2 cellular contexts compared by ENCODE assay signal in genomic region chr7:50508471-50508943, GRCh38.
TF ChIP-seq lines count a peak whose summit lies in the region.

No MANE protein-coding gene starts in this region.

TF ChIP-seq in GM23338, 12 proteins besides CTCF, POLR2A, EP300 and RAD21:
- TF ChIP-seq JUNB (IDR thresholded peaks at IDR 0.05; ENCODE audit: unreplicated experiment) (no peak), CREB1 (CRISPR knock-in tag; IDR thresholded peaks at IDR 0.05; ENCODE audit: low read depth) (no peak), ZNF331 (CRISPR knock-in tag; IDR thresholded peaks at IDR 0.05; ENCODE audit: low read depth) (no peak), EZH2 (IDR thresholded peaks at IDR 0.05; ENCODE audit: low read depth, unreplicated experiment) (no peak), POLR2AphosphoS5 (IDR thresholded peaks at IDR 0.05; ENCODE audit: low read depth) (no peak), NANOG (IDR thresholded peaks at IDR 0.05; ENCODE audit: borderline replicate concordance) (no peak), ZNF114 (CRISPR knock-in tag; IDR thresholded peaks at IDR 0.05) (no peak), STAT1 (IDR thresholded peaks at IDR 0.05; ENCODE audit: unreplicated experiment) (no peak), REST (IDR thresholded peaks at IDR 0.05; ENCODE audit: unreplicated experiment) (no peak), EZH2phosphoT487 (IDR thresholded peaks at IDR 0.05; ENCODE audit: unreplicated experiment) (no peak)
- TF ChIP-seq, protein P1, sequence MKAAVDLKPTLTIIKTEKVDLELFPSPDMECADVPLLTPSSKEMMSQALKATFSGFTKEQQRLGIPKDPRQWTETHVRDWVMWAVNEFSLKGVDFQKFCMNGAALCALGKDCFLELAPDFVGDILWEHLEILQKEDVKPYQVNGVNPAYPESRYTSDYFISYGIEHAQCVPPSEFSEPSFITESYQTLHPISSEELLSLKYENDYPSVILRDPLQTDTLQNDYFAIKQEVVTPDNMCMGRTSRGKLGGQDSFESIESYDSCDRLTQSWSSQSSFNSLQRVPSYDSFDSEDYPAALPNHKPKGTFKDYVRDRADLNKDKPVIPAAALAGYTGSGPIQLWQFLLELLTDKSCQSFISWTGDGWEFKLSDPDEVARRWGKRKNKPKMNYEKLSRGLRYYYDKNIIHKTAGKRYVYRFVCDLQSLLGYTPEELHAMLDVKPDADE (IDR thresholded peaks at IDR 0.05): no peak
- TF ChIP-seq, protein P2, sequence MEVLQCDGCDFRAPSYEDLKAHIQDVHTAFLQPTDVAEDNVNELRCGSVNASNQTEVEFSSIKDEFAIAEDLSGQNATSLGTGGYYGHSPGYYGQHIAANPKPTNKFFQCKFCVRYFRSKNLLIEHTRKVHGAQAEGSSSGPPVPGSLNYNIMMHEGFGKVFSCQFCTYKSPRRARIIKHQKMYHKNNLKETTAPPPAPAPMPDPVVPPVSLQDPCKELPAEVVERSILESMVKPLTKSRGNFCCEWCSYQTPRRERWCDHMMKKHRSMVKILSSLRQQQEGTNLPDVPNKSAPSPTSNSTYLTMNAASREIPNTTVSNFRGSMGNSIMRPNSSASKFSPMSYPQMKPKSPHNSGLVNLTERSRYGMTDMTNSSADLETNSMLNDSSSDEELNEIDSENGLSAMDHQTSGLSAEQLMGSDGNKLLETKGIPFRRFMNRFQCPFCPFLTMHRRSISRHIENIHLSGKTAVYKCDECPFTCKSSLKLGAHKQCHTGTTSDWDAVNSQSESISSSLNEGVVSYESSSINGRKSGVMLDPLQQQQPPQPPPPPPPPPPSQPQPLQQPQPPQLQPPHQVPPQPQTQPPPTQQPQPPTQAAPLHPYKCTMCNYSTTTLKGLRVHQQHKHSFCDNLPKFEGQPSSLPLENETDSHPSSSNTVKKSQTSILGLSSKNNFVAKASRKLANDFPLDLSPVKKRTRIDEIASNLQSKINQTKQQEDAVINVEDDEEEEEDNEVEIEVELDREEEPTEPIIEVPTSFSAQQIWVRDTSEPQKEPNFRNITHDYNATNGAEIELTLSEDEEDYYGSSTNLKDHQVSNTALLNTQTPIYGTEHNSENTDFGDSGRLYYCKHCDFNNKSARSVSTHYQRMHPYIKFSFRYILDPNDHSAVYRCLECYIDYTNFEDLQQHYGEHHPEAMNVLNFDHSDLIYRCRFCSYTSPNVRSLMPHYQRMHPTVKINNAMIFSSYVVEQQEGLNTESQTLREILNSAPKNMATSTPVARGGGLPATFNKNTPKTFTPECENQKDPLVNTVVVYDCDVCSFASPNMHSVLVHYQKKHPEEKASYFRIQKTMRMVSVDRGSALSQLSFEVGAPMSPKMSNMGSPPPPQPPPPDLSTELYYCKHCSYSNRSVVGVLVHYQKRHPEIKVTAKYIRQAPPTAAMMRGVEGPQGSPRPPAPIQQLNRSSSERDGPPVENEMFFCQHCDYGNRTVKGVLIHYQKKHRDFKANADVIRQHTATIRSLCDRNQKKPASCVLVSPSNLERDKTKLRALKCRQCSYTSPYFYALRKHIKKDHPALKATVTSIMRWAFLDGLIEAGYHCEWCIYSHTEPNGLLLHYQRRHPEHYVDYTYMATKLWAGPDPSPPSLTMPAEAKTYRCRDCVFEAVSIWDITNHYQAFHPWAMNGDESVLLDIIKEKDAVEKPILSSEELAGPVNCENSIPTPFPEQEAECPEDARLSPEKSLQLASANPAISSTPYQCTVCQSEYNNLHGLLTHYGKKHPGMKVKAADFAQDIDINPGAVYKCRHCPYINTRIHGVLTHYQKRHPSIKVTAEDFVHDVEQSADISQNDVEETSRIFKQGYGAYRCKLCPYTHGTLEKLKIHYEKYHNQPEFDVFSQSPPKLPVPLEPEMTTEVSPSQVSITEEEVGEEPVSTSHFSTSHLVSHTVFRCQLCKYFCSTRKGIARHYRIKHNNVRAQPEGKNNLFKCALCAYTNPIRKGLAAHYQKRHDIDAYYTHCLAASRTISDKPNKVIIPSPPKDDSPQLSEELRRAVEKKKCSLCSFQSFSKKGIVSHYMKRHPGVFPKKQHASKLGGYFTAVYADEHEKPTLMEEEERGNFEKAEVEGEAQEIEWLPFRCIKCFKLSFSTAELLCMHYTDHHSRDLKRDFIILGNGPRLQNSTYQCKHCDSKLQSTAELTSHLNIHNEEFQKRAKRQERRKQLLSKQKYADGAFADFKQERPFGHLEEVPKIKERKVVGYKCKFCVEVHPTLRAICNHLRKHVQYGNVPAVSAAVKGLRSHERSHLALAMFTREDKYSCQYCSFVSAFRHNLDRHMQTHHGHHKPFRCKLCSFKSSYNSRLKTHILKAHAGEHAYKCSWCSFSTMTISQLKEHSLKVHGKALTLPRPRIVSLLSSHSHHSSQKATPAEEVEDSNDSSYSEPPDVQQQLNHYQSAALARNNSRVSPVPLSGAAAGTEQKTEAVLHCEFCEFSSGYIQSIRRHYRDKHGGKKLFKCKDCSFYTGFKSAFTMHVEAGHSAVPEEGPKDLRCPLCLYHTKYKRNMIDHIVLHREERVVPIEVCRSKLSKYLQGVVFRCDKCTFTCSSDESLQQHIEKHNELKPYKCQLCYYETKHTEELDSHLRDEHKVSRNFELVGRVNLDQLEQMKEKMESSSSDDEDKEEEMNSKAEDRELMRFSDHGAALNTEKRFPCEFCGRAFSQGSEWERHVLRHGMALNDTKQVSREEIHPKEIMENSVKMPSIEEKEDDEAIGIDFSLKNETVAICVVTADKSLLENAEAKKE (CRISPR knock-in tag; IDR thresholded peaks at IDR 0.05): no peak
TF ChIP-seq in GM23338: peak in this region for 0.

TF ChIP-seq in K562, 482 proteins besides CTCF, POLR2A, EP300 and RAD21 (continues in another document):
- TF ChIP-seq STAG1 (CRISPR knock-in tag; IDR thresholded peaks at IDR 0.05; ENCODE audit: borderline replicate concordance) (no peak), HDAC8 (tag; IDR thresholded peaks at IDR 0.05) (no peak), ZNF551 (CRISPR knock-in tag; IDR thresholded peaks at IDR 0.05) (no peak), ZNF76 (CRISPR knock-in tag; IDR thresholded peaks at IDR 0.05; ENCODE audit: borderline replicate concordance) (no peak), NR3C1 (CRISPR knock-in tag; IDR thresholded peaks at IDR 0.05) (no peak), RERE (CRISPR knock-in tag; IDR thresholded peaks at IDR 0.05; ENCODE audit: borderline replicate concordance) (no peak), CCAR2 (IDR thresholded peaks at IDR 0.05; ENCODE audit: low read depth, low read length) (no peak), PHF20 (IDR thresholded peaks at IDR 0.05; ENCODE audit: partially characterized antibody) (no peak), MAFK (IDR thresholded peaks at IDR 0.05; ENCODE audit: low read length) (0 out of 2 replicates have a peak, but pooled peaks have one; percentile 1), MAFG (tag; conservative IDR thresholded peaks at IDR 0.05) (peak; percentile 53; the same call in 1 of the 2 replicates), C11orf30 (IDR thresholded peaks at IDR 0.05; ENCODE audit: low read depth) (peak; percentile 55), GABPB2 (CRISPR knock-in tag; conservative IDR thresholded peaks at IDR 0.05) (no peak), ZNF316 (IDR thresholded peaks at IDR 0.05) (peak; percentile 35; the same call in 1 of the 2 replicates), POLR2H (tag; IDR thresholded peaks at IDR 0.05; ENCODE audit: low read depth) (no peak), CEBPB (tag; IDR thresholded peaks at IDR 0.05) (no peak), PRMT5 (CRISPR knock-in tag; IDR thresholded peaks at IDR 0.05) (no peak), MAFF (IDR thresholded peaks at IDR 0.05; ENCODE audit: low read length) (0 out of 2 replicates have a peak, but pooled peaks have one; percentile 9), YY1 (IDR thresholded peaks at IDR 0.05; ENCODE audit: borderline replicate concordance in 1 of 3, control insufficient read depth in 1 of 3, extremely low read depth in 1 of 3, insufficient read depth in 3 of 3, insufficient read length in 1 of 3, insufficient replicate concordance in 2 of 3, low read depth in 1 of 3, low read length in 2 of 3) (no peak), SMAD2 (IDR thresholded peaks at IDR 0.05; ENCODE audit: low read depth, low read length) (no peak)
- TF ChIP-seq, protein P3, sequence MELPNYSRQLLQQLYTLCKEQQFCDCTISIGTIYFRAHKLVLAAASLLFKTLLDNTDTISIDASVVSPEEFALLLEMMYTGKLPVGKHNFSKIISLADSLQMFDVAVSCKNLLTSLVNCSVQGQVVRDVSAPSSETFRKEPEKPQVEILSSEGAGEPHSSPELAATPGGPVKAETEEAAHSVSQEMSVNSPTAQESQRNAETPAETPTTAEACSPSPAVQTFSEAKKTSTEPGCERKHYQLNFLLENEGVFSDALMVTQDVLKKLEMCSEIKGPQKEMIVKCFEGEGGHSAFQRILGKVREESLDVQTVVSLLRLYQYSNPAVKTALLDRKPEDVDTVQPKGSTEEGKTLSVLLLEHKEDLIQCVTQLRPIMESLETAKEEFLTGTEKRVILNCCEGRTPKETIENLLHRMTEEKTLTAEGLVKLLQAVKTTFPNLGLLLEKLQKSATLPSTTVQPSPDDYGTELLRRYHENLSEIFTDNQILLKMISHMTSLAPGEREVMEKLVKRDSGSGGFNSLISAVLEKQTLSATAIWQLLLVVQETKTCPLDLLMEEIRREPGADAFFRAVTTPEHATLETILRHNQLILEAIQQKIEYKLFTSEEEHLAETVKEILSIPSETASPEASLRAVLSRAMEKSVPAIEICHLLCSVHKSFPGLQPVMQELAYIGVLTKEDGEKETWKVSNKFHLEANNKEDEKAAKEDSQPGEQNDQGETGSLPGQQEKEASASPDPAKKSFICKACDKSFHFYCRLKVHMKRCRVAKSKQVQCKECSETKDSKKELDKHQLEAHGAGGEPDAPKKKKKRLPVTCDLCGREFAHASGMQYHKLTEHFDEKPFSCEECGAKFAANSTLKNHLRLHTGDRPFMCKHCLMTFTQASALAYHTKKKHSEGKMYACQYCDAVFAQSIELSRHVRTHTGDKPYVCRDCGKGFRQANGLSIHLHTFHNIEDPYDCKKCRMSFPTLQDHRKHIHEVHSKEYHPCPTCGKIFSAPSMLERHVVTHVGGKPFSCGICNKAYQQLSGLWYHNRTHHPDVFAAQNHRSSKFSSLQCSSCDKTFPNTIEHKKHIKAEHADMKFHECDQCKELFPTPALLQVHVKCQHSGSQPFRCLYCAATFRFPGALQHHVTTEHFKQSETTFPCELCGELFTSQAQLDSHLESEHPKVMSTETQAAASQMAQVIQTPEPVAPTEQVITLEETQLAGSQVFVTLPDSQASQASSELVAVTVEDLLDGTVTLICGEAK (IDR thresholded peaks at IDR 0.05): peak; percentile 95
- TF ChIP-seq, protein P3 (CRISPR knock-in tag; IDR thresholded peaks at IDR 0.05): peak; percentile 31; the same call in 1 of the 2 replicates
- TF ChIP-seq, protein P4, sequence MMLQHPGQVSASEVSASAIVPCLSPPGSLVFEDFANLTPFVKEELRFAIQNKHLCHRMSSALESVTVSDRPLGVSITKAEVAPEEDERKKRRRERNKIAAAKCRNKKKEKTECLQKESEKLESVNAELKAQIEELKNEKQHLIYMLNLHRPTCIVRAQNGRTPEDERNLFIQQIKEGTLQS (IDR thresholded peaks at IDR 0.05): no peak
- TF ChIP-seq, protein P4 (CRISPR knock-in tag; conservative IDR thresholded peaks at IDR 0.05): no peak
